8 cellular contexts compared by ENCODE assay signal in the genomic region with DNA sequence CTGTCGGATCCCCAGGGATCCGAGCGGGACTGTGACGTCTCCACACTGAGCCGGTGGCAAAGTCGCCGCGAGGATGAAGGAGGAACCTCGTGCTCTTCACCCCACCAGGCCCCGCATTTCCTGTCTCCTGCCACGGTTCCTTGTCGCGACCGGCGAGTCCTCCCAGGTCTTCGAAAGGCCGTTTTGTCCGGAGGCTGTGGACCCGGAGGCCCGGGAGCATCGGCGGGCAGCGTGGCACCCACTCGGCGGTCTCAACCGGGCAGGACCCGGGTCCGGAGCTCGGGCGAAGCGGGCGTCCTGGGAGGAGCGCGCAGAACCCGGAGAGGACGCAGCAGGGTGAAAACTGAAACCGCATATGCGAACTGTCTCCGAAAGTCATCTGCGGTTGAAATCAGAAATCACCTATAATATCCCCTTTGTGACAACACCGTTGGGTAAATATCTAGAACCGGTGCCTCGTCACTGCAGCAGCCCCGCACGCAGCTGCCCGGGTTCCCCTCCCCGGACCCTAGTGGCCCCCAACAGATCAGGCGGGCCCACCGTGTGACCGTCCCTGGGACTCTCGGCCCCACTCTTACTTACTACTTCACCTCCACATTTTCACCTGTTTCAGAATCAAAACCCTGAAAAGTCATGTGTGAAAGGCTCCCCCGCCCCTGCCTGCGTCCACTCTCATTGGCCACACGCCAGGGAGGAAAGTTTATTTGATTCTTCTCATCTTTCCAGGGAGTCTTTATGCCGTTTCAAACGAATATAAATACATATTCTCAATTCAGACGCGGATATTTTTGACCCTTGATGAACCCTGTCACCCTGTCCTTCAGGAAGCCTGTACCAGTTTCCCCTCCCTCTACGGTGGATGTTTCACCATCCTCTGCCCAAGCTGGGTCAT. TPM values are rescaled to one million over a fixed set of nuclear protein-coding genes. Genes with fewer than 3 reads are reported as not detected.
DNase-seq lines count a peak whose midpoint lies in the region; ATAC-seq, FAIRE-seq and TF ChIP-seq lines count a peak whose summit lies in the region.

No MANE protein-coding gene starts in this region.

- in situ Hi-C loops in GM13976 (cut with MboI; ENCODE audit: low sequenced_read_pairs, unreplicated experiment) = loop anchor here (5.0 kb wide), 1 partner anchor 68 kb away; no protein-coding TSS in a partner anchor

- peak overlapping the region; percentile 36 for H3K4me3 ChIP-seq in iPS-18c (ENCODE audit: insufficient read depth, low read depth, low read length)

- no peaks in the 10 kb centered on the region for H3K36me3 Mint-ChIP-seq in stimulated activated memory B cell treated with anti-CD40 and anti-IgM and Interleukin-4, amounts not matched to agents 10 μg/mL and 1 μg/mL and 100 μg/mL, for 72 hours

- peaks cover 94% of the 10 kb centered on the region for H3K27me3 Mint-ChIP-seq in stimulated activated memory B cell treated with anti-CD40 and anti-IgM and Interleukin-4, amounts not matched to agents 10 μg/mL and 1 μg/mL and 100 μg/mL, for 72 hours

- peak overlapping the region; percentile 79 for H3K27ac Mint-ChIP-seq in stimulated activated memory B cell treated with anti-CD40 and anti-IgM and Interleukin-4, amounts not matched to agents 10 μg/mL and 1 μg/mL and 100 μg/mL, for 72 hours

- peaks cover 2% of the 10 kb centered on the region for H3K9me3 ChIP-seq in iPS-18c (ENCODE audit: control insufficient read depth, insufficient read depth, low read length)

- peaks cover 52% of the 10 kb centered on the region for H3K4me1 Mint-ChIP-seq in stimulated activated memory B cell treated with anti-CD40 and anti-IgM and Interleukin-4, amounts not matched to agents 10 μg/mL and 1 μg/mL and 100 μg/mL, for 72 hours

- DNase-seq in GM13976 (ENCODE audit: low spot score) = peak; percentile 87
- peak; percentile 42 for DNase-seq in M059J (ENCODE audit: low read depth)
- DNase-seq in activated T-helper 9 cell treated with anti-CD3 and anti-CD28 coated beads, Interleukin-2, amount 50 U/mL, for 16 hours (ENCODE audit: low read depth) = peak; percentile 30
- DNase-seq in NCI-H1436 treated with DMSO at 0.1 percent for 48 hours (lab: John Stamatoyannopoulos, UW) = no peak
- DNase-seq in urothelium cell line (ENCODE audit: low spot score) = no peak

- peak overlapping the region; percentile 74 for H3K4me3 Mint-ChIP-seq in stimulated activated memory B cell treated with anti-CD40 and anti-IgM and Interleukin-4, amounts not matched to agents 10 μg/mL and 1 μg/mL and 100 μg/mL, for 72 hours

- no peak for TF ChIP-seq CTCF in GM13976 (IDR thresholded peaks at IDR 0.05; ENCODE audit: borderline replicate concordance, control extremely low read depth, extremely low read depth, insufficient read depth, missing control alignments)

- no peak for FAIRE-seq in urothelium cell line (lab: Jason Lieb, UNC)

- no peaks in the 10 kb centered on the region for H3K9me3 Mint-ChIP-seq in stimulated activated memory B cell treated with anti-CD40 and anti-IgM and Interleukin-4, amounts not matched to agents 10 μg/mL and 1 μg/mL and 100 μg/mL, for 72 hours

- peak; percentile 83 for ATAC-seq in GM21723 (IDR thresholded peaks at IDR 0.05; ENCODE audit: unreplicated experiment)
- peak; percentile 67 for ATAC-seq in stimulated activated memory B cell treated with anti-CD40 and anti-IgM and Interleukin-4, amounts not matched to agents 10 μg/mL and 1 μg/mL and 100 μg/mL, for 72 hours

RNA-seq across cellular contexts. Expression of a gene that starts 3.0 kb away (rescaled TPM):
- total RNA-seq in M059J (2014; rRNA removed; shearing (Covaris generic)) = 75.7 and 88.8 TPM in 2 replicates

RNA-seq across cellular contexts. Expression of a gene that starts 15.9 kb away (rescaled TPM):
- 19.7 and 20.6 TPM in 2 replicates for total RNA-seq in M059J (2014; rRNA removed; shearing (Covaris generic))

RNA-seq across cellular contexts. Expression of a gene that starts 24.9 kb away (rescaled TPM):
- total RNA-seq in M059J (2014; rRNA removed; shearing (Covaris generic)) = 0.76 and 1.1 TPM in 2 replicates

RNA-seq across cellular contexts. Expression of a gene that starts 40.9 kb away (rescaled TPM):
- 1.5 and 2.7 TPM in 2 replicates for total RNA-seq in M059J (2014; rRNA removed; shearing (Covaris generic))

Comparison
In these comparisons a context has a peak if more than half of its experiments do, and no peak if none do; other contexts are left out.
1. DNase-seq: peak in GM13976 (single experiment), M059J (single experiment) and activated T-helper 9 cell treated with anti-CD3 and anti-CD28 coated beads, Interleukin-2, amount 50 U/mL, for 16 hours (single experiment); none in NCI-H1436 treated with DMSO at 0.1 percent for 48 hours (single experiment) and urothelium cell line (single experiment).